ENCODE assay signal across 1 cellular context in genomic region chr20:33993800-33994623, GRCh38.
TF ChIP-seq lines count a peak whose summit lies in the region.

Gene RALY (plus strand): TSS chr20:33993911. CDS start chr20:34072075, 78,164 bp downstream.

TF ChIP-seq in K562, 482 proteins besides CTCF, POLR2A, EP300 and RAD21 (continued from another document and continues in another):
- TF ChIP-seq, protein P1, sequence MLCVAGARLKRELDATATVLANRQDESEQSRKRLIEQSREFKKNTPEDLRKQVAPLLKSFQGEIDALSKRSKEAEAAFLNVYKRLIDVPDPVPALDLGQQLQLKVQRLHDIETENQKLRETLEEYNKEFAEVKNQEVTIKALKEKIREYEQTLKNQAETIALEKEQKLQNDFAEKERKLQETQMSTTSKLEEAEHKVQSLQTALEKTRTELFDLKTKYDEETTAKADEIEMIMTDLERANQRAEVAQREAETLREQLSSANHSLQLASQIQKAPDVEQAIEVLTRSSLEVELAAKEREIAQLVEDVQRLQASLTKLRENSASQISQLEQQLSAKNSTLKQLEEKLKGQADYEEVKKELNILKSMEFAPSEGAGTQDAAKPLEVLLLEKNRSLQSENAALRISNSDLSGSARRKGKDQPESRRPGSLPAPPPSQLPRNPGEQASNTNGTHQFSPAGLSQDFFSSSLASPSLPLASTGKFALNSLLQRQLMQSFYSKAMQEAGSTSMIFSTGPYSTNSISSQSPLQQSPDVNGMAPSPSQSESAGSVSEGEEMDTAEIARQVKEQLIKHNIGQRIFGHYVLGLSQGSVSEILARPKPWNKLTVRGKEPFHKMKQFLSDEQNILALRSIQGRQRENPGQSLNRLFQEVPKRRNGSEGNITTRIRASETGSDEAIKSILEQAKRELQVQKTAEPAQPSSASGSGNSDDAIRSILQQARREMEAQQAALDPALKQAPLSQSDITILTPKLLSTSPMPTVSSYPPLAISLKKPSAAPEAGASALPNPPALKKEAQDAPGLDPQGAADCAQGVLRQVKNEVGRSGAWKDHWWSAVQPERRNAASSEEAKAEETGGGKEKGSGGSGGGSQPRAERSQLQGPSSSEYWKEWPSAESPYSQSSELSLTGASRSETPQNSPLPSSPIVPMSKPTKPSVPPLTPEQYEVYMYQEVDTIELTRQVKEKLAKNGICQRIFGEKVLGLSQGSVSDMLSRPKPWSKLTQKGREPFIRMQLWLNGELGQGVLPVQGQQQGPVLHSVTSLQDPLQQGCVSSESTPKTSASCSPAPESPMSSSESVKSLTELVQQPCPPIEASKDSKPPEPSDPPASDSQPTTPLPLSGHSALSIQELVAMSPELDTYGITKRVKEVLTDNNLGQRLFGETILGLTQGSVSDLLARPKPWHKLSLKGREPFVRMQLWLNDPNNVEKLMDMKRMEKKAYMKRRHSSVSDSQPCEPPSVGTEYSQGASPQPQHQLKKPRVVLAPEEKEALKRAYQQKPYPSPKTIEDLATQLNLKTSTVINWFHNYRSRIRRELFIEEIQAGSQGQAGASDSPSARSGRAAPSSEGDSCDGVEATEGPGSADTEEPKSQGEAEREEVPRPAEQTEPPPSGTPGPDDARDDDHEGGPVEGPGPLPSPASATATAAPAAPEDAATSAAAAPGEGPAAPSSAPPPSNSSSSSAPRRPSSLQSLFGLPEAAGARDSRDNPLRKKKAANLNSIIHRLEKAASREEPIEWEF (CRISPR knock-in tag; IDR thresholded peaks at IDR 0.05), result no peak
- no peak for TF ChIP-seq SMARCB1 (IDR thresholded peaks at IDR 0.05; ENCODE audit: insufficient read length, low read depth)
- no peak for TF ChIP-seq ZNF766 (CRISPR knock-in tag; conservative IDR thresholded peaks at IDR 0.05)
- TF ChIP-seq ZBED1 (IDR thresholded peaks at IDR 0.05), result 0 out of 2 replicates have a peak, but pooled peaks have one; percentile 58
- no peak for TF ChIP-seq SIX5 (IDR thresholded peaks at IDR 0.05; ENCODE audit: borderline replicate concordance in 1 of 2, insufficient read depth in 1 of 2, low read depth in 1 of 2, low read length in 2 of 2)
- TF ChIP-seq ATF6 (CRISPR knock-in tag; IDR thresholded peaks at IDR 0.05), result no peak
- TF ChIP-seq, protein P2, sequence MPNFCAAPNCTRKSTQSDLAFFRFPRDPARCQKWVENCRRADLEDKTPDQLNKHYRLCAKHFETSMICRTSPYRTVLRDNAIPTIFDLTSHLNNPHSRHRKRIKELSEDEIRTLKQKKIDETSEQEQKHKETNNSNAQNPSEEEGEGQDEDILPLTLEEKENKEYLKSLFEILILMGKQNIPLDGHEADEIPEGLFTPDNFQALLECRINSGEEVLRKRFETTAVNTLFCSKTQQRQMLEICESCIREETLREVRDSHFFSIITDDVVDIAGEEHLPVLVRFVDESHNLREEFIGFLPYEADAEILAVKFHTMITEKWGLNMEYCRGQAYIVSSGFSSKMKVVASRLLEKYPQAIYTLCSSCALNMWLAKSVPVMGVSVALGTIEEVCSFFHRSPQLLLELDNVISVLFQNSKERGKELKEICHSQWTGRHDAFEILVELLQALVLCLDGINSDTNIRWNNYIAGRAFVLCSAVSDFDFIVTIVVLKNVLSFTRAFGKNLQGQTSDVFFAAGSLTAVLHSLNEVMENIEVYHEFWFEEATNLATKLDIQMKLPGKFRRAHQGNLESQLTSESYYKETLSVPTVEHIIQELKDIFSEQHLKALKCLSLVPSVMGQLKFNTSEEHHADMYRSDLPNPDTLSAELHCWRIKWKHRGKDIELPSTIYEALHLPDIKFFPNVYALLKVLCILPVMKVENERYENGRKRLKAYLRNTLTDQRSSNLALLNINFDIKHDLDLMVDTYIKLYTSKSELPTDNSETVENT (CRISPR knock-in tag; IDR thresholded peaks at IDR 0.05), result peak; percentile 88
- TF ChIP-seq ZC3H11A (IDR thresholded peaks at IDR 0.05; ENCODE audit: low read depth, low read length), result no peak
- TF ChIP-seq MAFG (tag; conservative IDR thresholded peaks at IDR 0.05), result no peak
- TF ChIP-seq CHD4 (IDR thresholded peaks at IDR 0.05; ENCODE audit: insufficient read depth, insufficient replicate concordance, low read depth, low read length, poor library complexity, severe bottlenecking), result no peak
- no peak for TF ChIP-seq SMARCA5 (IDR thresholded peaks at IDR 0.05)
- TF ChIP-seq THAP7 (CRISPR knock-in tag; IDR thresholded peaks at IDR 0.05), result no peak
- TF ChIP-seq, protein P3, sequence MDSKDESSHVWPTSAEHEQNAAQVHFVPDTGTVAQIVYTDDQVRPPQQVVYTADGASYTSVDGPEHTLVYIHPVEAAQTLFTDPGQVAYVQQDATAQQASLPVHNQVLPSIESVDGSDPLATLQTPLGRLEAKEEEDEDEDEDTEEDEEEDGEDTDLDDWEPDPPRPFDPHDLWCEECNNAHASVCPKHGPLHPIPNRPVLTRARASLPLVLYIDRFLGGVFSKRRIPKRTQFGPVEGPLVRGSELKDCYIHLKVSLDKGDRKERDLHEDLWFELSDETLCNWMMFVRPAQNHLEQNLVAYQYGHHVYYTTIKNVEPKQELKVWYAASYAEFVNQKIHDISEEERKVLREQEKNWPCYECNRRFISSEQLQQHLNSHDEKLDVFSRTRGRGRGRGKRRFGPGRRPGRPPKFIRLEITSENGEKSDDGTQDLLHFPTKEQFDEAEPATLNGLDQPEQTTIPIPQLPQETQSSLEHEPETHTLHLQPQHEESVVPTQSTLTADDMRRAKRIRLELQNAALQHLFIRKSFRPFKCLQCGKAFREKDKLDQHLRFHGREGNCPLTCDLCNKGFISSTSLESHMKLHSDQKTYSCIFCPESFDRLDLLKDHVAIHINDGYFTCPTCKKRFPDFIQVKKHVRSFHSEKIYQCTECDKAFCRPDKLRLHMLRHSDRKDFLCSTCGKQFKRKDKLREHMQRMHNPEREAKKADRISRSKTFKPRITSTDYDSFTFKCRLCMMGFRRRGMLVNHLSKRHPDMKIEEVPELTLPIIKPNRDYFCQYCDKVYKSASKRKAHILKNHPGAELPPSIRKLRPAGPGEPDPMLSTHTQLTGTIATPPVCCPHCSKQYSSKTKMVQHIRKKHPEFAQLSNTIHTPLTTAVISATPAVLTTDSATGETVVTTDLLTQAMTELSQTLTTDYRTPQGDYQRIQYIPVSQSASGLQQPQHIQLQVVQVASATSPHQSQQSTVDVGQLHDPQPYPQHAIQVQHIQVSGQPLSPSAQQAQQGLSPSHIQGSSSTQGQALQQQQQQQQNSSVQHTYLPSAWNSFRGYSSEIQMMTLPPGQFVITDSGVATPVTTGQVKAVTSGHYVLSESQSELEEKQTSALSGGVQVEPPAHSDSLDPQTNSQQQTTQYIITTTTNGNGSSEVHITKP (IDR thresholded peaks at IDR 0.05; ENCODE audit: partially characterized antibody), result no peak
- peak; percentile 62 for TF ChIP-seq EGR1 (conservative IDR thresholded peaks at IDR 0.05)
- TF ChIP-seq ZNF77 (CRISPR knock-in tag; IDR thresholded peaks at IDR 0.05), result no peak
- no peak for TF ChIP-seq ZNF212 (CRISPR knock-in tag; IDR thresholded peaks at IDR 0.05)
- TF ChIP-seq TEAD4 (IDR thresholded peaks at IDR 0.05; ENCODE audit: low read length), result no peak
- TF ChIP-seq TEAD4 (CRISPR knock-in tag; IDR thresholded peaks at IDR 0.05; ENCODE audit: borderline replicate concordance), result no peak
- TF ChIP-seq ZBTB9 (CRISPR knock-in tag; IDR thresholded peaks at IDR 0.05), result no peak
- peak; percentile 80 for TF ChIP-seq POLR2AphosphoS5 (IDR thresholded peaks at IDR 0.05; ENCODE audit: control insufficient read depth, insufficient read depth, low read depth, low read length)
- TF ChIP-seq ZNF134 (CRISPR knock-in tag; conservative IDR thresholded peaks at IDR 0.05), result no peak
- TF ChIP-seq TAF9B (IDR thresholded peaks at IDR 0.05; ENCODE audit: partially characterized antibody), result no peak
- peak; percentile 57; the same call in 1 of the 2 replicates for TF ChIP-seq TAF7 (tag; IDR thresholded peaks at IDR 0.05)
- no peak for TF ChIP-seq NR2F6 (CRISPR knock-in tag; IDR thresholded peaks at IDR 0.05)
- no peak for TF ChIP-seq CEBPB (tag; IDR thresholded peaks at IDR 0.05)
- TF ChIP-seq BRF1 (IDR thresholded peaks at IDR 0.05; ENCODE audit: borderline replicate concordance, extremely low read depth, insufficient read length), result no peak
- TF ChIP-seq HLTF (IDR thresholded peaks at IDR 0.05), result no peak
- peak; percentile 96 for TF ChIP-seq POLR2G (IDR thresholded peaks at IDR 0.05; ENCODE audit: low read depth, low read length)
- no peak for TF ChIP-seq HMG20B (CRISPR knock-in tag; IDR thresholded peaks at IDR 0.05)
- TF ChIP-seq BACH1 (tag; IDR thresholded peaks at IDR 0.05), result no peak
- TF ChIP-seq RUNX1 (IDR thresholded peaks at IDR 0.05; ENCODE audit: low read depth), result no peak
- no peak for TF ChIP-seq SREBF2 (CRISPR knock-in tag; IDR thresholded peaks at IDR 0.05)
- TF ChIP-seq FOXA1 (IDR thresholded peaks at IDR 0.05; ENCODE audit: borderline replicate concordance), result no peak
- TF ChIP-seq DDX20 (tag; IDR thresholded peaks at IDR 0.05; ENCODE audit: low read depth), result no peak
- TF ChIP-seq GABPB1 (CRISPR knock-in tag; IDR thresholded peaks at IDR 0.05), result peak; percentile 32; the same call in 1 of the 2 replicates
- TF ChIP-seq HDAC3 (IDR thresholded peaks at IDR 0.05; ENCODE audit: borderline replicate concordance, partially characterized antibody), result no peak
- no peak for TF ChIP-seq NFIX (CRISPR knock-in tag; IDR thresholded peaks at IDR 0.05; ENCODE audit: low read depth)
- no peak for TF ChIP-seq ZNF165 (CRISPR knock-in tag; IDR thresholded peaks at IDR 0.05; ENCODE audit: borderline replicate concordance)
- TF ChIP-seq CGGBP1 (CRISPR knock-in tag; IDR thresholded peaks at IDR 0.05), result no peak
- TF ChIP-seq, protein P4, sequence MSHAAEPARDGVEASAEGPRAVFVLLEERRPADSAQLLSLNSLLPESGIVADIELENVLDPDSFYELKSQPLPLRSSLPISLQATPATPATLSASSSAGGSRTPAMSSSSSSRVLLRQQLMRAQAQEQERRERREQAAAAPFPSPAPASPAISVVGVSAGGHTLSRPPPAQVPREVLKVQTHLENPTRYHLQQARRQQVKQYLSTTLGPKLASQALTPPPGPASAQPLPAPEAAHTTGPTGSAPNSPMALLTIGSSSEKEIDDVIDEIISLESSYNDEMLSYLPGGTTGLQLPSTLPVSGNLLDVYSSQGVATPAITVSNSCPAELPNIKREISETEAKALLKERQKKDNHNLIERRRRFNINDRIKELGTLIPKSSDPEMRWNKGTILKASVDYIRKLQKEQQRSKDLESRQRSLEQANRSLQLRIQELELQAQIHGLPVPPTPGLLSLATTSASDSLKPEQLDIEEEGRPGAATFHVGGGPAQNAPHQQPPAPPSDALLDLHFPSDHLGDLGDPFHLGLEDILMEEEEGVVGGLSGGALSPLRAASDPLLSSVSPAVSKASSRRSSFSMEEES (CRISPR knock-in tag; IDR thresholded peaks at IDR 0.05), result no peak
- no peak for TF ChIP-seq ZBTB1 (CRISPR knock-in tag; IDR thresholded peaks at IDR 0.05; ENCODE audit: borderline replicate concordance, low read depth)
- no peak for TF ChIP-seq PKNOX1 (IDR thresholded peaks at IDR 0.05)
